Comparison of ENCODE assay signal across 1 cellular context in genomic region chr2:232013701-232014353, GRCh38.
TF ChIP-seq lines count a peak whose summit lies in the region.

No MANE protein-coding gene starts in this region.

TF ChIP-seq in GM12878, 131 proteins besides CTCF, POLR2A, EP300 and RAD21 (continued from another document):
- no peak for TF ChIP-seq E2F8 (IDR thresholded peaks at IDR 0.05; ENCODE audit: low read depth, partially characterized antibody)
- TF ChIP-seq ZBTB4 (CRISPR knock-in tag; IDR thresholded peaks at IDR 0.05) = no peak
- no peak for TF ChIP-seq SMC3 (IDR thresholded peaks at IDR 0.05; ENCODE audit: borderline replicate concordance, low read length)
- TF ChIP-seq MYC (IDR thresholded peaks at IDR 0.05; ENCODE audit: insufficient read depth, insufficient read length, insufficient replicate concordance, low read length, severe bottlenecking) = no peak
- TF ChIP-seq SMAD1 (IDR thresholded peaks at IDR 0.05; ENCODE audit: low read depth, partially characterized antibody) = no peak
- TF ChIP-seq EED (IDR thresholded peaks at IDR 0.05; ENCODE audit: low read depth) = no peak
- TF ChIP-seq YBX1 (IDR thresholded peaks at IDR 0.05) = no peak
- TF ChIP-seq ZNF24 (IDR thresholded peaks at IDR 0.05) = no peak
- TF ChIP-seq MEF2A (IDR thresholded peaks at IDR 0.05; ENCODE audit: insufficient read depth, low read depth, low read length) = 0 out of 2 replicates have a peak, but pooled peaks have one; percentile 13
- 0 out of 2 replicates have a peak, but pooled peaks have one; percentile 10 for TF ChIP-seq CREB1 (IDR thresholded peaks at IDR 0.05; ENCODE audit: low read depth)
- TF ChIP-seq REST (IDR thresholded peaks at IDR 0.05; ENCODE audit: low read depth, low read length) = no peak
- TF ChIP-seq NFIC (IDR thresholded peaks at IDR 0.05; ENCODE audit: low read depth, low read length) = peak; percentile 38; the same call in 1 of the 2 replicates
- no peak for TF ChIP-seq EGR1 (IDR thresholded peaks at IDR 0.05; ENCODE audit: borderline replicate concordance in 1 of 2, low read depth in 2 of 2, low read length in 2 of 2)
- peak; percentile 71; the same call in 1 of the 2 replicates for TF ChIP-seq TCF12 (IDR thresholded peaks at IDR 0.05; ENCODE audit: low read depth, low read length)
- no peak for TF ChIP-seq ATF7 (IDR thresholded peaks at IDR 0.05; ENCODE audit: low read depth)
- peak; percentile 80 for TF ChIP-seq RUNX3 (IDR thresholded peaks at IDR 0.05; ENCODE audit: low read length)
